In genomic region chr3:190303887-190304286, GRCh38 we compare ENCODE assay signal across 28 cellular contexts. TPM values are rescaled to one million over a fixed set of nuclear protein-coding genes. Genes with fewer than 3 reads are reported as not detected.
DNase-seq lines count a peak whose midpoint lies in the region; ATAC-seq, FAIRE-seq and TF ChIP-seq lines count a peak whose summit lies in the region.
"Had no signal": no experiment of that assay in that cellular context is flagged by ENCODE, and none has a peak within 500 bp of the region (broad histone marks: within the 10 kb centered on the region; RNA-seq: fewer than 3 reads in every experiment).

No MANE protein-coding gene starts in this region.

- no peak overlapping the region for H2BK12ac ChIP-seq in mesenchymal stem cell (ENCODE audit: low read length in 2 of 2)

- no peak overlapping the region for H2AFZ ChIP-seq in mesenchymal stem cell (ENCODE audit: low read depth, low read length)

- H3K23ac ChIP-seq in mesenchymal stem cell (ENCODE audit: low read length in 2 of 2): no peak overlapping the region

- H3K4me1 ChIP-seq in mesenchymal stem cell (ENCODE audit: control insufficient read depth, insufficient read depth, low read depth, low read length): peaks cover 3% of the 10 kb centered on the region
- H3K4me1 ChIP-seq: BE2C, tibial artery had no signal

- no peaks in the 10 kb centered on the region for H3K9me3 ChIP-seq in mesenchymal stem cell (ENCODE audit: control insufficient read depth, low read length)
- H3K9me3 ChIP-seq: BE2C, tibial artery had no signal

- H2BK120ac ChIP-seq in mesenchymal stem cell (ENCODE audit: low read depth, low read length): no peak overlapping the region

- no peak overlapping the region for H3K27ac ChIP-seq in mesenchymal stem cell (ENCODE audit: low read length, poor library complexity, severe bottlenecking)
- H3K27ac ChIP-seq: KMS-11, tibial artery, WERI-Rb-1 had no signal

- H2BK5ac ChIP-seq in mesenchymal stem cell (ENCODE audit: low read depth, low read length, poor library complexity, severe bottlenecking): no peak overlapping the region

- no peak overlapping the region for H3K4me2 ChIP-seq in mesenchymal stem cell (ENCODE audit: low read length, poor library complexity, severe bottlenecking)
- H3K4me2 ChIP-seq: KMS-11 had no signal

- no peaks in the 10 kb centered on the region for H3K9me3 Mint-ChIP-seq in stimulated activated naive CD8-positive, alpha-beta T cell treated with anti-CD3 and anti-CD28 coated beads, Interleukin-15, amount 100 ng/mL, for 72 hours
- H3K9me3 Mint-ChIP-seq: activated naive CD4-positive, alpha-beta T cell treated with anti-CD3 and anti-CD28 coated beads, Interleukin-2, amount 10 ng/mL, durations not matched to agents 7 days and 5 days; T-helper 2 cell treated with Interferon-gamma antibody and Interleukin-4, amounts not matched to agents 5 μg/mL and 100 μg/mL, for 36 hours had no signal

- DNase-seq in AG20443 (ENCODE audit: low spot score) (peak; percentile 26), NCI-H226 (peak; percentile 47), epithelial cell of esophagus (ENCODE audit: low read depth) (peak; percentile 89), mesenchymal stem cell (peak; percentile 21), T-helper 9 cell (no peak), urothelium cell line (ENCODE audit: low spot score) (no peak), midbrain (lab: John Stamatoyannopoulos, UW) (no peak)
- no peak for DNase-seq in stimulated activated naive CD8-positive, alpha-beta T cell treated with anti-CD3 and anti-CD28 coated beads, Interleukin-15, amount 100 ng/mL, for 72 hours
- DNase-seq: activated CD4-positive, alpha-beta T cell treated with anti-CD3 and anti-CD28 coated beads, Interleukin-2, amount 50 U/mL, for 48 hours; activated naive CD4-positive, alpha-beta T cell treated with anti-CD3 and anti-CD28 coated beads, Interleukin-2, amount 10 ng/mL, durations not matched to agents 7 days and 5 days; amniotic stem cell; BE2C; DMS53; effector CD8-positive, alpha-beta T cell; foreskin melanocyte; naive thymus-derived CD4-positive, alpha-beta T cell; NCI-H146; NCI-H510A; nucleus accumbens; Right ventricle myocardium superior; tibial artery; WERI-Rb-1 had no signal

- H3K36me3 ChIP-seq in mesenchymal stem cell (ENCODE audit: control insufficient read depth in 1 of 2, insufficient read depth in 2 of 2, low read depth in 1 of 2, low read length in 2 of 2): peaks cover 0 to 3% of the 10 kb centered on the region in 2 experiments
- H3K36me3 ChIP-seq: BE2C, tibial artery, WERI-Rb-1 had no signal

- no peak overlapping the region for H2BK15ac ChIP-seq in mesenchymal stem cell (ENCODE audit: low read depth, poor library complexity, severe bottlenecking)

- H2AK5ac ChIP-seq in mesenchymal stem cell (ENCODE audit: low read length, severe bottlenecking): no peak overlapping the region

- no peaks in the 10 kb centered on the region for H3K27me3 ChIP-seq in mesenchymal stem cell (ENCODE audit: control insufficient read depth in 1 of 2, insufficient read depth in 1 of 2, low read length in 2 of 2)
- H3K27me3 ChIP-seq: BE2C, tibial artery had no signal

- peaks cover 2% of the 10 kb centered on the region for H3K79me1 ChIP-seq in mesenchymal stem cell (replicated peaks; ENCODE audit: low read length, poor library complexity, severe bottlenecking)

- H3K4me3 ChIP-seq in epithelial cell of esophagus (ENCODE audit: low read length): no peak overlapping the region
- H3K4me3 ChIP-seq in mesenchymal stem cell (ENCODE audit: insufficient read depth in 1 of 2, low read depth in 1 of 2, low read length in 2 of 2): no peak overlapping the region
- H3K4me3 ChIP-seq: skin epidermis, tibial artery had no signal

- no peak for ATAC-seq in stimulated activated naive CD8-positive, alpha-beta T cell treated with anti-CD3 and anti-CD28 coated beads, Interleukin-15, amount 100 ng/mL, for 72 hours
- ATAC-seq: naive thymus-derived CD4-positive, alpha-beta T cell had no signal

- TF ChIP-seq CTCF in epithelial cell of esophagus (IDR thresholded peaks at IDR 0.05; ENCODE audit: insufficient read depth, low read depth, low read length, missing control alignments): no peak

- no peak overlapping the region for H3K27ac Mint-ChIP-seq in stimulated activated naive CD8-positive, alpha-beta T cell treated with anti-CD3 and anti-CD28 coated beads, Interleukin-15, amount 100 ng/mL, for 72 hours
- H3K27ac Mint-ChIP-seq: activated naive CD4-positive, alpha-beta T cell treated with anti-CD3 and anti-CD28 coated beads, Interleukin-2, amount 10 ng/mL, durations not matched to agents 7 days and 5 days; mesothelial cell of epicardium; T-helper 2 cell treated with Interferon-gamma antibody and Interleukin-4, amounts not matched to agents 5 μg/mL and 100 μg/mL, for 36 hours had no signal

- H4K8ac ChIP-seq in mesenchymal stem cell (ENCODE audit: low read length): no peak overlapping the region

- H3K4ac ChIP-seq in mesenchymal stem cell (ENCODE audit: low read depth in 1 of 2, low read length in 2 of 2): no peak overlapping the region

- FAIRE-seq in urothelium cell line (lab: Jason Lieb, UNC): no peak
- FAIRE-seq: A204.1, colon had no signal

- H3K4me3 Mint-ChIP-seq in stimulated activated naive CD8-positive, alpha-beta T cell treated with anti-CD3 and anti-CD28 coated beads, Interleukin-15, amount 100 ng/mL, for 72 hours: no peak overlapping the region
- H3K4me3 Mint-ChIP-seq: activated naive CD4-positive, alpha-beta T cell treated with anti-CD3 and anti-CD28 coated beads, Interleukin-2, amount 10 ng/mL, durations not matched to agents 7 days and 5 days; mesothelial cell of epicardium; naive thymus-derived CD4-positive, alpha-beta T cell; T-helper 2 cell treated with Interferon-gamma antibody and Interleukin-4, amounts not matched to agents 5 μg/mL and 100 μg/mL, for 36 hours had no signal

- H3K27me3 Mint-ChIP-seq in stimulated activated naive CD8-positive, alpha-beta T cell treated with anti-CD3 and anti-CD28 coated beads, Interleukin-15, amount 100 ng/mL, for 72 hours: peaks cover 36% of the 10 kb centered on the region
- H3K27me3 Mint-ChIP-seq: activated naive CD4-positive, alpha-beta T cell treated with anti-CD3 and anti-CD28 coated beads, Interleukin-2, amount 10 ng/mL, durations not matched to agents 7 days and 5 days had no signal

- H3K18ac ChIP-seq in mesenchymal stem cell (ENCODE audit: low read depth in 1 of 2, low read length in 2 of 2): no peak overlapping the region

- WGBS in mesenchymal stem cell: 98% methylated on average over 2 of the region's 2 CpGs

- no peak overlapping the region for H4K91ac ChIP-seq in mesenchymal stem cell (ENCODE audit: low read length)

- no peak overlapping the region for H3K14ac ChIP-seq in mesenchymal stem cell (ENCODE audit: low read length in 2 of 2)

- no peak overlapping the region for H3K9ac ChIP-seq in mesenchymal stem cell (ENCODE audit: low read length)
- H3K9ac ChIP-seq: KMS-11 had no signal

- peaks cover 43% of the 10 kb centered on the region for H3K4me1 Mint-ChIP-seq in stimulated activated naive CD8-positive, alpha-beta T cell treated with anti-CD3 and anti-CD28 coated beads, Interleukin-15, amount 100 ng/mL, for 72 hours

RNA-seq across cellular contexts. Expression of gene CLDN1, which starts 18.4 kb away (rescaled TPM):
- polyA plus RNA-seq in mesenchymal stem cell (2013, experiment 1 of 2): 13.4 TPM
- 14.1 TPM for polyA plus RNA-seq in mesenchymal stem cell (2013, experiment 2 of 2)

Comparison
In these comparisons a context has a peak if more than half of its experiments do, and no peak if none do; other contexts are left out.
1. DNase-seq: peak in AG20443 (single experiment), NCI-H226 (single experiment), epithelial cell of esophagus (single experiment) and mesenchymal stem cell (single experiment); none in T-helper 9 cell (single experiment), stimulated activated naive CD8-positive, alpha-beta T cell treated with anti-CD3 and anti-CD28 coated beads, Interleukin-15, amount 100 ng/mL, for 72 hours (0 of 2), urothelium cell line (single experiment) and midbrain (single experiment).